In genomic region chr1:243713470-243714186, GRCh38 we compare ENCODE assay signal across 8 cellular contexts.
DNase-seq lines count a peak whose midpoint lies in the region; ATAC-seq and TF ChIP-seq lines count a peak whose summit lies in the region.

No MANE protein-coding gene starts in this region.

- H3K4me1 Mint-ChIP-seq in activated CD8-positive, alpha-beta T cell treated with anti-CD3 and anti-CD28 coated beads, Interleukin-2, amount 10 ng/mL, durations not matched to agents 7 days and 5 days (ENCODE audit: low read depth), result peaks cover 8% of the 10 kb centered on the region
- no peaks in the 10 kb centered on the region for H3K4me1 Mint-ChIP-seq in Caco-2 (ENCODE audit: low read depth, unreplicated experiment)

- no peaks in the 10 kb centered on the region for H3K36me3 ChIP-seq in skeletal muscle satellite cell (ENCODE audit: insufficient read depth, low read length)
- no peaks in the 10 kb centered on the region for H3K36me3 ChIP-seq in Caco-2 (ENCODE audit: control insufficient read depth, insufficient read depth, low read length)

- H3K9me3 ChIP-seq in skeletal muscle satellite cell (replicated peaks; ENCODE audit: low read length), result no peaks in the 10 kb centered on the region
- H3K9me3 ChIP-seq in Caco-2, result no peaks in the 10 kb centered on the region

- H3K9ac ChIP-seq in skeletal muscle satellite cell (ENCODE audit: low read depth, low read length), result peak overlapping the region; percentile 15

- no peak overlapping the region for H3K27ac Mint-ChIP-seq in activated CD8-positive, alpha-beta T cell treated with anti-CD3 and anti-CD28 coated beads, Interleukin-2, amount 10 ng/mL, durations not matched to agents 7 days and 5 days
- H3K27ac Mint-ChIP-seq in Caco-2 (ENCODE audit: unreplicated experiment), result no peak overlapping the region

- H3K4me1 ChIP-seq in skeletal muscle satellite cell (ENCODE audit: control insufficient read depth, insufficient read depth, low read length) (peaks cover 43% of the 10 kb centered on the region), Caco-2 (no peaks in the 10 kb centered on the region)

- no peak for ATAC-seq in activated CD8-positive, alpha-beta T cell treated with anti-CD3 and anti-CD28 coated beads, Interleukin-2, amount 10 ng/mL, durations not matched to agents 7 days and 5 days

- H3K36me3 Mint-ChIP-seq in activated CD8-positive, alpha-beta T cell treated with anti-CD3 and anti-CD28 coated beads, Interleukin-2, amount 10 ng/mL, durations not matched to agents 7 days and 5 days (ENCODE audit: low read depth), result no peaks in the 10 kb centered on the region
- no peaks in the 10 kb centered on the region for H3K36me3 Mint-ChIP-seq in Caco-2 (ENCODE audit: insufficient read depth, unreplicated experiment)

- H3K27me3 ChIP-seq in skeletal muscle satellite cell (ENCODE audit: control insufficient read depth, insufficient read depth, low read length) (no peaks in the 10 kb centered on the region), Caco-2 (replicated peaks; ENCODE audit: control insufficient read depth, insufficient read depth, low read length) (no peaks in the 10 kb centered on the region)

- DNase-seq in Jurkat, Clone E6-1 (ENCODE audit: low read depth, low spot score), result peak; percentile 3
- DNase-seq in NOMO-1 treated with dmso at 0.1 percent for 144 hours (lab: John Stamatoyannopoulos, UW; ENCODE audit: unreplicated experiment) (peak; percentile 80), foreskin melanocyte (peak; percentile 94), Caco-2 (no peak)
- no peak for DNase-seq in activated CD8-positive, alpha-beta T cell treated with anti-CD3 and anti-CD28 coated beads, Interleukin-2, amount 10 ng/mL, durations not matched to agents 7 days and 5 days
- no peak for DNase-seq in activated effector memory CD4-positive, alpha-beta T cell treated with Interleukin-2 at 50 U/mL for 16 hours
- DNase-seq in activated CD4-positive, alpha-beta T cell treated with anti-CD3 and anti-CD28 coated beads for 1 hour, result no peak

- intact Hi-C loops in Caco-2 (cut with micrococcal nuclease; ENCODE audit: unreplicated experiment), result loop anchor here (2.0 kb wide), 1 partner anchor 233 kb away; no protein-coding TSS in a partner anchor

- POLR2A ChIA-PET in activated CD8-positive, alpha-beta T cell treated with anti-CD3 and anti-CD28 coated beads, Interleukin-2, amount 10 ng/mL, durations not matched to agents 7 days and 5 days (lab: Charles Lee), result no interaction called here
- POLR2A ChIA-PET in Caco-2 (lab: Charles Lee), result no interaction called here

- TF ChIP-seq CTCF in Caco-2 (IDR thresholded peaks at IDR 0.05; ENCODE audit: insufficient read depth in 1 of 2, low read depth in 1 of 2, low read length in 1 of 2, severe bottlenecking in 1 of 2, unreplicated experiment in 1 of 2), result no peak

- no TSS peak for BruUV-seq in Caco-2 (replicated peaks; lab: Mats Ljungman, UMichigan)

- no peaks in the 10 kb centered on the region for H3K27me3 Mint-ChIP-seq in activated CD8-positive, alpha-beta T cell treated with anti-CD3 and anti-CD28 coated beads, Interleukin-2, amount 10 ng/mL, durations not matched to agents 7 days and 5 days (ENCODE audit: low read depth)
- no peaks in the 10 kb centered on the region for H3K27me3 Mint-ChIP-seq in Caco-2 (ENCODE audit: insufficient read depth, unreplicated experiment)

- peak overlapping the region; percentile 77 for H3K4me2 ChIP-seq in skeletal muscle satellite cell (ENCODE audit: low read length)

- no peaks in the 10 kb centered on the region for H3K9me3 Mint-ChIP-seq in activated CD8-positive, alpha-beta T cell treated with anti-CD3 and anti-CD28 coated beads, Interleukin-2, amount 10 ng/mL, durations not matched to agents 7 days and 5 days (ENCODE audit: insufficient read depth)
- no peaks in the 10 kb centered on the region for H3K9me3 Mint-ChIP-seq in Caco-2 (ENCODE audit: unreplicated experiment)

- H3K4me3 Mint-ChIP-seq in activated CD8-positive, alpha-beta T cell treated with anti-CD3 and anti-CD28 coated beads, Interleukin-2, amount 10 ng/mL, durations not matched to agents 7 days and 5 days, result no peak overlapping the region
- H3K4me3 Mint-ChIP-seq in Caco-2 (ENCODE audit: unreplicated experiment), result no peak overlapping the region

- CTCF ChIA-PET in activated CD8-positive, alpha-beta T cell treated with anti-CD3 and anti-CD28 coated beads, Interleukin-2, amount 10 ng/mL, durations not matched to agents 7 days and 5 days (lab: Charles Lee), result no interaction called here
- CTCF ChIA-PET in Caco-2 (lab: Charles Lee), result interaction anchor here (0.6 kb wide), 1 partner anchor 1347 kb away, joined by 3 read pairs; no protein-coding TSS in a partner anchor

- H3K4me3 ChIP-seq in Jurkat, Clone E6-1 (ENCODE audit: low read length), result no peak overlapping the region
- H3K4me3 ChIP-seq in skeletal muscle satellite cell (ENCODE audit: low read length), result peak overlapping the region; percentile 50
- H3K4me3 ChIP-seq in Caco-2 (ENCODE audit: low read depth, low read length), result no peak overlapping the region

Comparison
In these comparisons a context has a peak if more than half of its experiments do, and no peak if none do; other contexts are left out.
1. DNase-seq: peak in Jurkat, Clone E6-1 (single experiment), NOMO-1 treated with dmso at 0.1 percent for 144 hours (single experiment) and foreskin melanocyte (single experiment); none in activated CD8-positive, alpha-beta T cell treated with anti-CD3 and anti-CD28 coated beads, Interleukin-2, amount 10 ng/mL, durations not matched to agents 7 days and 5 days (single experiment), activated effector memory CD4-positive, alpha-beta T cell treated with Interleukin-2 at 50 U/mL for 16 hours (single experiment), activated CD4-positive, alpha-beta T cell treated with anti-CD3 and anti-CD28 coated beads for 1 hour (single experiment) and Caco-2 (0 of 2).